Comparison of ENCODE assay signal across 15 cellular contexts in genomic region chr19:953501-954271, GRCh38. TPM values are rescaled to one million over a fixed set of nuclear protein-coding genes. Genes with fewer than 3 reads are reported as not detected.
DNase-seq lines count a peak whose midpoint lies in the region; ATAC-seq and TF ChIP-seq lines count a peak whose summit lies in the region.
"Had no signal": no experiment of that assay in that cellular context is flagged by ENCODE, and none has a peak within 500 bp of the region (broad histone marks: within the 10 kb centered on the region; RNA-seq: fewer than 3 reads in every experiment).

No MANE protein-coding gene starts in this region.

- H2AK5ac ChIP-seq in IMR-90 (ENCODE audit: low read depth, low read length): peak overlapping the region; percentile 93

- peaks cover 18% of the 10 kb centered on the region for H3K4me1 ChIP-seq in CD8-positive, alpha-beta T cell (ENCODE audit: insufficient read depth, low read length)
- peaks cover 36% of the 10 kb centered on the region for H3K4me1 ChIP-seq in IMR-90 (ENCODE audit: control insufficient read depth, insufficient read depth, low read length)
- H3K4me1 ChIP-seq in parathyroid adenoma: peaks cover 10% of the 10 kb centered on the region
- H3K4me1 ChIP-seq in MM.1S (ENCODE audit: low read length): no peaks in the 10 kb centered on the region

- H3K27me3 Mint-ChIP-seq in CD8-positive, alpha-beta T cell (ENCODE audit: low read depth): no peaks in the 10 kb centered on the region
- H3K27me3 Mint-ChIP-seq in endothelial cell (ENCODE audit: unreplicated experiment): peaks cover 1% of the 10 kb centered on the region

- H4K20me1 ChIP-seq in IMR-90 (ENCODE audit: insufficient read depth, low read length): peaks cover 39% of the 10 kb centered on the region
- H4K20me1 ChIP-seq in MM.1S (ENCODE audit: insufficient read depth, low read length): no peaks in the 10 kb centered on the region

- WGBS in IMR-90 (ENCODE audit: extremely low coverage in 2 of 2, insufficient read length in 1 of 2), 2 experiments: 41% methylated on average over 14 of the region's 30 CpGs; no CpG with 5 or more reads in 1 of the 2 experiments

- no peaks in the 10 kb centered on the region for H3K36me3 ChIP-seq in CD8-positive, alpha-beta T cell (ENCODE audit: insufficient read depth, low read length)
- peaks cover 5% of the 10 kb centered on the region; the same call in 1 of the 2 replicates for H3K36me3 ChIP-seq in IMR-90 (ENCODE audit: control insufficient read depth, insufficient read depth, low read length)
- H3K36me3 ChIP-seq in parathyroid adenoma (ENCODE audit: control insufficient read depth, insufficient read depth, low read length): no peaks in the 10 kb centered on the region
- no peaks in the 10 kb centered on the region for H3K36me3 ChIP-seq in MM.1S (replicated peaks; ENCODE audit: insufficient read depth, low read length)

- peak overlapping the region; percentile 89 for H3K4ac ChIP-seq in IMR-90 (ENCODE audit: low read depth, low read length)

- dilution Hi-C loops in IMR-90 (cut with HindIII; ENCODE audit: low sequenced_read_pairs, unreplicated experiment): no loop called here

- H3K14ac ChIP-seq in IMR-90 (replicated peaks; ENCODE audit: low read depth, low read length): peak overlapping the region; percentile 44; the same call in 1 of the 2 replicates

- H2BK15ac ChIP-seq in IMR-90 (ENCODE audit: low read depth, low read length): no peak overlapping the region

- H3K4me2 ChIP-seq in IMR-90 (ENCODE audit: low read depth, low read length) (0 out of 2 replicates have a peak overlapping the region, but pooled peaks have one; percentile 29), parathyroid adenoma (ENCODE audit: low read length) (peak overlapping the region; percentile 87), MM.1S (ENCODE audit: low read depth, low read length) (no peak overlapping the region)
- H3K4me2 ChIP-seq: SK-N-SH had no signal

- no peaks in the 10 kb centered on the region for H3K9me3 ChIP-seq in CD8-positive, alpha-beta T cell (ENCODE audit: low read length)
- no peaks in the 10 kb centered on the region for H3K9me3 ChIP-seq in IMR-90 (ENCODE audit: control insufficient read depth, insufficient read depth, low read length)
- H3K9me3 ChIP-seq in parathyroid adenoma (ENCODE audit: control insufficient read depth, low read length): no peaks in the 10 kb centered on the region
- no peaks in the 10 kb centered on the region for H3K9me3 ChIP-seq in MM.1S (replicated peaks; ENCODE audit: insufficient read depth, low read length)
- H3K9me3 ChIP-seq: SK-N-SH had no signal

- H3K23ac ChIP-seq in IMR-90 (ENCODE audit: low read depth, low read length): peak overlapping the region; percentile 27; the same call in 1 of the 2 replicates

- H3F3A ChIP-seq in MM.1S (ENCODE audit: insufficient read depth, low read length): no peaks in the 10 kb centered on the region

- H2BK120ac ChIP-seq in IMR-90 (ENCODE audit: low read depth, low read length): peak overlapping the region; percentile 89

- peaks cover 8% of the 10 kb centered on the region for H3K9me1 ChIP-seq in IMR-90 (ENCODE audit: insufficient read depth, low read length)

- no peak for DNase-seq in CD8-positive, alpha-beta T cell
- DNase-seq in IMR-90 (no peak), endothelial cell (ENCODE audit: low spot score) (no peak), HEK293T (ENCODE audit: extremely low spot score) (no peak), NCI-H510A (lab: John Stamatoyannopoulos, UW) (no peak), MM.1S (no peak)
- DNase-seq: activated CD4-positive, alpha-beta T cell treated with anti-CD3 and anti-CD28 coated beads for 4 hours; activated gamma-delta T cell treated with Interleukin-2 at 50 U/mL for 16 hours; C1 segment of cervical spinal cord; NCI-H146; NCI-H82; SK-N-SH; stimulated activated CD8-positive, alpha-beta memory T cell treated with anti-CD3 and anti-CD28 coated beads, Interleukin-4, amount 100 ng/mL, for 48 hours had no signal

- H3K27me3 ChIP-seq in CD8-positive, alpha-beta T cell (ENCODE audit: insufficient read depth, low read length): no peaks in the 10 kb centered on the region
- H3K27me3 ChIP-seq in IMR-90 (ENCODE audit: control insufficient read depth, insufficient read depth, low read length) (no peaks in the 10 kb centered on the region), parathyroid adenoma (ENCODE audit: control insufficient read depth, insufficient read depth, low read length) (no peaks in the 10 kb centered on the region), MM.1S (replicated peaks; ENCODE audit: insufficient read depth, low read length) (no peaks in the 10 kb centered on the region)

- H3K9ac ChIP-seq in IMR-90 (ENCODE audit: low read depth, low read length) (no peak overlapping the region), parathyroid adenoma (no peak overlapping the region), MM.1S (ENCODE audit: low read length) (no peak overlapping the region)
- H3K9ac ChIP-seq: SK-N-SH had no signal

- H3K56ac ChIP-seq in IMR-90 (ENCODE audit: extremely low read depth, insufficient read depth, low read length): no peak overlapping the region

- H4K5ac ChIP-seq in IMR-90 (ENCODE audit: low read depth, low read length): peak overlapping the region; percentile 82

- TF ChIP-seq CTCF in CD8-positive, alpha-beta T cell (IDR thresholded peaks at IDR 0.05): no peak
- TF ChIP-seq CTCF in IMR-90 (conservative IDR thresholded peaks at IDR 0.05; ENCODE audit: low read depth, low read length): no peak
- no peak for TF ChIP-seq CTCF in endothelial cell (IDR thresholded peaks at IDR 0.05; ENCODE audit: unreplicated experiment)
- no peak for TF ChIP-seq CTCF in parathyroid adenoma (IDR thresholded peaks at IDR 0.05)
- no peak for TF ChIP-seq CTCF in MM.1S (IDR thresholded peaks at IDR 0.05; ENCODE audit: low read length)

- no peak overlapping the region for H3K27ac ChIP-seq in CD8-positive, alpha-beta T cell (ENCODE audit: low read depth, low read length)
- H3K27ac ChIP-seq in IMR-90 (ENCODE audit: insufficient read depth, low read length) (peak overlapping the region; percentile 65), parathyroid adenoma (no peak overlapping the region), MM.1S (ENCODE audit: low read length) (no peak overlapping the region)

- no peaks in the 10 kb centered on the region for H3K36me3 Mint-ChIP-seq in CD8-positive, alpha-beta T cell
- H3K36me3 Mint-ChIP-seq in endothelial cell (ENCODE audit: low read depth, unreplicated experiment): no peaks in the 10 kb centered on the region

- H2AFZ ChIP-seq in IMR-90 (replicated peaks; ENCODE audit: low read length, poor library complexity): peak overlapping the region; percentile 51
- no peak overlapping the region for H2AFZ ChIP-seq in parathyroid adenoma
- no peak overlapping the region for H2AFZ ChIP-seq in MM.1S (ENCODE audit: low read length)

- 0 out of 2 replicates have a peak overlapping the region, but pooled peaks have one; percentile 45 for H2BK20ac ChIP-seq in IMR-90 (ENCODE audit: low read depth, low read length)

- no peaks in the 10 kb centered on the region for H3K9me3 Mint-ChIP-seq in CD8-positive, alpha-beta T cell
- H3K9me3 Mint-ChIP-seq in endothelial cell (ENCODE audit: unreplicated experiment): no peaks in the 10 kb centered on the region

- H3K79me1 ChIP-seq in IMR-90 (ENCODE audit: low read depth in 1 of 2, low read length in 2 of 2): peaks cover 37 to 75% of the 10 kb centered on the region in 2 experiments

- peak overlapping the region; percentile 3 for H3K4me3 Mint-ChIP-seq in CD8-positive, alpha-beta T cell
- H3K4me3 Mint-ChIP-seq in endothelial cell (ENCODE audit: unreplicated experiment): peak overlapping the region; percentile 56

- peak overlapping the region; percentile 71 for H2BK5ac ChIP-seq in IMR-90 (ENCODE audit: low read depth, low read length, poor library complexity, severe bottlenecking)

- BruUV-seq in IMR-90 (replicated peaks; lab: Mats Ljungman, UMichigan): no TSS peak

- no peak for TF ChIP-seq RAD21 in IMR-90 (IDR thresholded peaks at IDR 0.05; ENCODE audit: low read length)

- intact Hi-C loops in CD8-positive, alpha-beta T cell (cut with DNase I, micrococcal nuclease): no loop called here
- intact Hi-C loops in IMR-90 (cut with micrococcal nuclease): no loop called here

- no peak for ATAC-seq in CD8-positive, alpha-beta T cell
- ATAC-seq in IMR-90 (ENCODE audit: low read depth): peak; percentile 5; the same call in 1 of the 2 replicates
- no peak for ATAC-seq in HG02798 (IDR thresholded peaks at IDR 0.05; ENCODE audit: poor library complexity, unreplicated experiment)

- POLR2A ChIA-PET in CD8-positive, alpha-beta T cell (lab: Charles Lee): no interaction called here
- POLR2A ChIA-PET in IMR-90 (lab: Charles Lee; ENCODE audit: unreplicated experiment): no interaction called here
- POLR2A ChIA-PET in HEK293T (lab: Yijun Ruan, JAX): no interaction called here

- CTCF ChIA-PET in CD8-positive, alpha-beta T cell (lab: Charles Lee): no interaction called here
- CTCF ChIA-PET in IMR-90 (lab: Yijun Ruan, JAX) (no interaction called here), HEK293T (lab: Yijun Ruan, JAX) (no interaction called here)

- in situ Hi-C loops in IMR-90 (cut with MboI; ENCODE audit: low sequenced_read_pairs): no loop called here

- TF ChIP-seq POLR2A in IMR-90 (IDR thresholded peaks at IDR 0.05; ENCODE audit: low read depth, low read length): no peak

- peak overlapping the region; percentile 55 for H2AK9ac ChIP-seq in IMR-90 (replicated peaks; ENCODE audit: low read depth, low read length, poor library complexity)

- no peak overlapping the region for H3K4me3 ChIP-seq in CD8-positive, alpha-beta T cell (ENCODE audit: low read depth, low read length)
- H3K4me3 ChIP-seq in IMR-90 (ENCODE audit: insufficient read depth, low read depth, low read length): no peak overlapping the region
- no peak overlapping the region for H3K4me3 ChIP-seq in parathyroid adenoma (ENCODE audit: low read depth, low read length)
- H3K4me3 ChIP-seq in MM.1S (ENCODE audit: low read length): no peak overlapping the region

- H3K9me2 ChIP-seq in MM.1S (replicated peaks; ENCODE audit: insufficient read depth, low read length): no peaks in the 10 kb centered on the region
- H3K9me2 ChIP-seq: SK-N-SH had no signal

- H3K79me2 ChIP-seq in parathyroid adenoma (peaks cover 54% of the 10 kb centered on the region), MM.1S (ENCODE audit: low read length) (peaks cover 15% of the 10 kb centered on the region; the same call in 1 of the 2 replicates)

- peaks cover 5% of the 10 kb centered on the region for H3K4me1 Mint-ChIP-seq in CD8-positive, alpha-beta T cell (ENCODE audit: low read depth)
- H3K4me1 Mint-ChIP-seq in endothelial cell (ENCODE audit: unreplicated experiment): no peaks in the 10 kb centered on the region

- H4K8ac ChIP-seq in IMR-90 (ENCODE audit: low read depth in 2 of 2, low read length in 2 of 2): peak overlapping the region in 1 of 2 experiments; percentile 85; a peak in 1 of 4 replicates

- H4K91ac ChIP-seq in IMR-90 (ENCODE audit: insufficient read depth, low read depth, low read length): peak overlapping the region; percentile 87

- H3K18ac ChIP-seq in IMR-90 (ENCODE audit: low read depth, low read length): peak overlapping the region; percentile 42; the same call in 1 of the 2 replicates

- H3K27ac Mint-ChIP-seq in CD8-positive, alpha-beta T cell: no peak overlapping the region
- no peak overlapping the region for H3K27ac Mint-ChIP-seq in endothelial cell (ENCODE audit: unreplicated experiment)

RNA-seq across cellular contexts. Expression of gene ARID3A, which starts 27.9 kb away (rescaled TPM):
- 1 to 10 TPM; 2.0 to 2.7 TPM for total RNA-seq in CD8-positive, alpha-beta T cell
- total RNA-seq in IMR-90 (2012; rRNA removed) (16.0 and 16.7 TPM in 2 replicates), endothelial cell (ENCODE audit: unreplicated experiment) (108 TPM)
- polyA plus RNA-seq in IMR-90 (2012; rRNA removed): 23.1 and 29.4 TPM in 2 replicates
- 11.4 and 20.8 TPM in 2 replicates for polyA plus RNA-seq in IMR-90 (2012; cell fraction: cytosol; rRNA removed)
- 47.6 and 91.2 TPM in 2 replicates for polyA plus RNA-seq in IMR-90 (2012; cell fraction: nucleus; rRNA removed; ENCODE audit: low replicate concordance)

RNA-seq across cellular contexts. Expression of gene WDR18, which starts 30.5 kb away (rescaled TPM):
- total RNA-seq in CD8-positive, alpha-beta T cell: 10 to 100 TPM; 20.6 to 22.7 TPM
- 37.1 and 38.9 TPM in 2 replicates for total RNA-seq in IMR-90 (2012; rRNA removed)
- polyA plus RNA-seq in IMR-90 (2012; rRNA removed): 56.9 and 74.5 TPM in 2 replicates
- polyA plus RNA-seq in IMR-90 (2012; cell fraction: cytosol; rRNA removed): 28.1 and 66.5 TPM in 2 replicates
- polyA plus RNA-seq in IMR-90 (2012; cell fraction: nucleus; rRNA removed; ENCODE audit: low replicate concordance): 114 and 350 TPM in 2 replicates
- total RNA-seq in endothelial cell (ENCODE audit: unreplicated experiment): 53.1 TPM

RNA-seq across cellular contexts. Expression of gene KISS1R, which starts 36.6 kb away (rescaled TPM):
- under 1 TPM; 0.81 to 0.90 TPM for total RNA-seq in CD8-positive, alpha-beta T cell
- not detected in 2 replicates for total RNA-seq in IMR-90 (2012; rRNA removed)
- polyA plus RNA-seq in IMR-90 (2012; rRNA removed): not detected in 2 replicates
- polyA plus RNA-seq in IMR-90 (2012; cell fraction: cytosol; rRNA removed): 0.02 and 0.09 TPM in 2 replicates
- polyA plus RNA-seq in IMR-90 (2012; cell fraction: nucleus; rRNA removed; ENCODE audit: low replicate concordance): 0.13 TPM in 1 of 2 replicates, not detected in the other
- total RNA-seq in endothelial cell (ENCODE audit: unreplicated experiment): not detected
- polyA plus RNA-seq: SK-N-SH had no signal

RNA-seq across cellular contexts. Expression of gene R3HDM4, which starts 40.7 kb away (rescaled TPM):
- total RNA-seq in CD8-positive, alpha-beta T cell: 100 to 1,000 TPM; 242 to 261 TPM
- total RNA-seq in IMR-90 (2012; rRNA removed): 8.9 and 9.0 TPM in 2 replicates
- polyA plus RNA-seq in IMR-90 (2012; rRNA removed): 51.5 and 52.5 TPM in 2 replicates
- 36.9 and 69.3 TPM in 2 replicates for polyA plus RNA-seq in IMR-90 (2012; cell fraction: cytosol; rRNA removed)
- 60.4 and 87.8 TPM in 2 replicates for polyA plus RNA-seq in IMR-90 (2012; cell fraction: nucleus; rRNA removed; ENCODE audit: low replicate concordance)
- 40.6 TPM for total RNA-seq in endothelial cell (ENCODE audit: unreplicated experiment)

RNA-seq across cellular contexts. Expression of gene GRIN3B, which starts 46.5 kb away (rescaled TPM):
- total RNA-seq in CD8-positive, alpha-beta T cell: under 1 TPM; 0.35 to 0.53 TPM
- total RNA-seq in IMR-90 (2012; rRNA removed) (under 0.01 and 0.28 TPM in 2 replicates), endothelial cell (ENCODE audit: unreplicated experiment) (0.95 TPM)
- 0.91 and 1.8 TPM in 2 replicates for polyA plus RNA-seq in IMR-90 (2012; rRNA removed)
- polyA plus RNA-seq in IMR-90 (2012; cell fraction: cytosol; rRNA removed): 1.0 and 2.6 TPM in 2 replicates
- 6.9 and 13.4 TPM in 2 replicates for polyA plus RNA-seq in IMR-90 (2012; cell fraction: nucleus; rRNA removed; ENCODE audit: low replicate concordance)
